1 cellular context compared by ENCODE assay signal in genomic region chr11:47454251-47454650, GRCh38.
TF ChIP-seq lines count a peak whose summit lies in the region.

No MANE protein-coding gene starts in this region.

TF ChIP-seq in H1, 55 proteins besides CTCF, POLR2A, EP300 and RAD21:
- TF ChIP-seq CEBPB (IDR thresholded peaks at IDR 0.05; ENCODE audit: low read depth, low read length) (peak; percentile 64), YY1 (IDR thresholded peaks at IDR 0.05; ENCODE audit: low read depth, low read length) (0 out of 2 replicates have a peak, but pooled peaks have one; percentile 26)
TF ChIP-seq in H1: peak in this region for 2; not testable (repeated sequence) for 53.
